In the genomic region with DNA sequence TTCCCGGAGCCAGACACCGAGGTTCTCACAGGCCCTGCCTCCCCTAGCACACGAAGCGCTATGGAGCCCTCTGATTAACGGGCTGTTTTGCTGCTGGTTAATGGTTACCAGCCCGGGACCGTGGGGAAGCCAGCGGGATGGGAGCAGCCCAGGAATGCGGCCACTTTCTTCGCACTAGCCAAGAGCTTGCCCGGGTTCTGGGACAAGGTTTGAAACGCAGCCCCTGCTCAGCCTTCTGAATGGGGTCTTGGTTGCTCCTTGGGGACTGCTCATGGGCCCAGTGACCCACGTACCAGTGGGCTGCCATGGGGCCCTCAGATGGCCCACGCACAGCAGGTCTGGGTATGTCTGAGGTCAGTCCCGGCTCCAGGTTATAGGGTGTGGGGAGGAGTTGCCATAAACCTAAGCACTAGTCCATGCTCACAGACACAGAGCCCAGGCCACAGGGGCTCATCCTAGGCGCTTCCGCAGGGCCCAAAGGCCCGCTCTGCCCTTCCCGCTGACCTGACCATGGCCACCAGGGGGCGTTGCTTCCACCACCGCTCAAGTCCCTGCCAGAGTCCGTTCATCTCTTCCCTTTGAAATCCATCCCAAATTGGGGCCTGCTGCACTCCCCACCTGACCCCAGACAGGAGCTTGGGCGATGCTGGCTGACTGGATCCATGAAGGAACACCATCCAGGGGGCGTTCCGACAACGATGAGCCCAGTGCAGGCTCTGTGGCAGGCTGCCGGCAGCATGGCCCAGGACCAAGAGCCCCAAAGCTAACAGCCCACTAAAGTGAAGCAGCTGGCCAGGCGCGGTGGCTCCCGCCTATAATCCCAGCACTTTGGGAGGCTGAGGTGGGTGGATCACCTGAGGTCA, we compare ENCODE assay signal across 7 cellular contexts. TPM values are rescaled to one million over a fixed set of nuclear protein-coding genes. Genes with fewer than 3 reads are reported as not detected.
A peak's percentile ranks its signal among the peaks of the same experiment; 100 is the strongest.
DNase-seq lines count a peak whose midpoint lies in the region; ATAC-seq and TF ChIP-seq lines count a peak whose summit lies in the region.

No MANE protein-coding gene starts in this region.

- WGBS in stomach, 5 donors = 48 to 69% (median 56%) methylated on average over 18 to 30 of the region's 30 CpGs

- no peak for TF ChIP-seq POLR2A in stomach (IDR thresholded peaks at IDR 0.05)

- H3K4me1 Mint-ChIP-seq in naive B cell = peaks cover 17 to 28% (median 21%) of the 10 kb centered on the region in 3 donors

- H3K36me3 Mint-ChIP-seq in naive B cell = peaks cover 7 to 8% of the 10 kb centered on the region in 2 donors

- peaks cover 61 to 81% (median 70%) of the 10 kb centered on the region in 4 donors for H3K4me1 ChIP-seq in stomach

- peak; percentile 57 to 71 for ATAC-seq in naive B cell (ENCODE audit: low read depth in 2 of 2)
- no peak for ATAC-seq in GM21825 (IDR thresholded peaks at IDR 0.05; ENCODE audit: unreplicated experiment)

- no peaks in the 10 kb centered on the region for H3K27me3 Mint-ChIP-seq in naive B cell

- H3K9me3 Mint-ChIP-seq in naive B cell = no peaks in the 10 kb centered on the region

- peak overlapping the region in 4 of 5 donors; percentile 17 to 85 (median 30) for H3K27ac ChIP-seq in stomach

- H3K27ac Mint-ChIP-seq in naive B cell = no peak overlapping the region

- H3K9me3 ChIP-seq in stomach = no peaks in the 10 kb centered on the region

- peak; percentile 88 for TF ChIP-seq CTCF in GM12875 (IDR thresholded peaks at IDR 0.05; ENCODE audit: borderline replicate concordance, insufficient read depth, low read depth, low read length)
- TF ChIP-seq CTCF in stomach (IDR thresholded peaks at IDR 0.05) = peak in 5 of 7 experiments; percentile 56 to 86 (median 66)

- peaks cover 3 to 43% (median 37%) of the 10 kb centered on the region in 4 donors for H3K36me3 ChIP-seq in stomach

- H3K4me3 Mint-ChIP-seq in naive B cell = no peak overlapping the region

- H3K27me3 ChIP-seq in stomach = no peaks in the 10 kb centered on the region

- DNase-seq in NCI-H460 (ENCODE audit: extremely low read depth, low read depth) (peak; percentile 40), epidermal melanocyte (ENCODE audit: insufficient read length, low spot score) (peak; percentile 57), naive B cell (peak; percentile 32), stomach (peak; percentile 72)
- DNase-seq in activated CD8-positive, alpha-beta memory T cell treated with anti-CD3 and anti-CD28 coated beads for 24 hours = peak; percentile 86

- H3K4me3 ChIP-seq in GM12875 (ENCODE audit: low read depth, low read length) (no peak overlapping the region), stomach (no peak overlapping the region)

- no peak for TF ChIP-seq EP300 in stomach (IDR thresholded peaks at IDR 0.05)

- intact Hi-C loops in stomach (cut with DNase I; ENCODE audit: low total_unique reads) = loop anchor here (10.0 kb wide), 1 partner anchor 95 kb away; no protein-coding TSS in a partner anchor

RNA-seq across cellular contexts. Expression of gene ISYNA1, which starts 31.5 kb away (rescaled TPM):
- 1.2 and 1.4 TPM in 2 replicates for total RNA-seq in NCI-H460 (2014; rRNA removed; shearing (Covaris generic))
- polyA plus RNA-seq in NCI-H460 (2014; cell fraction: nucleus; rRNA removed) = 6.4 and 15.5 TPM in 2 replicates
- polyA plus RNA-seq in naive B cell (ENCODE audit: low read depth in 6 of 6) (10 to 100 TPM in 2 of 6 donors, 1 to 10 TPM in 4; 6.3 to 12.2 (median 8.6) TPM), stomach (10 to 100 TPM in 2 of 3 donors, 1 to 10 TPM in 1; 9.5 to 39.7 (median 15.0) TPM)
- 10 to 100 TPM in 4 of 5 donors, 1 to 10 TPM in 1; 7.8 to 47.3 (median 15.8) TPM for total RNA-seq in stomach

RNA-seq across cellular contexts. Expression of gene SSBP4, which starts 50.3 kb away (rescaled TPM):
- total RNA-seq in NCI-H460 (2014; rRNA removed; shearing (Covaris generic)) = 31.0 and 46.3 TPM in 2 replicates
- 178 and 230 TPM in 2 replicates for polyA plus RNA-seq in NCI-H460 (2014; cell fraction: nucleus; rRNA removed)
- polyA plus RNA-seq in naive B cell (ENCODE audit: low read depth in 6 of 6) (10 to 100 TPM; 54.7 to 78.0 (median 61.8) TPM), stomach (10 to 100 TPM; 49.9 to 77.6 (median 54.4) TPM)
- 100 to 1,000 TPM in 1 of 5 donors, 10 to 100 TPM in 4; 22.8 to 253 (median 39.7) TPM for total RNA-seq in stomach

RNA-seq across cellular contexts. Expression of gene ELL, which starts 52.4 kb away (rescaled TPM):
- 6.7 and 8.2 TPM in 2 replicates for total RNA-seq in NCI-H460 (2014; rRNA removed; shearing (Covaris generic))
- polyA plus RNA-seq in NCI-H460 (2014; cell fraction: nucleus; rRNA removed) = 6.7 and 9.8 TPM in 2 replicates
- polyA plus RNA-seq in naive B cell (ENCODE audit: low read depth in 6 of 6) = 10 to 100 TPM in 5 of 6 donors, 1 to 10 TPM in 1; 7.0 to 19.3 (median 14.6) TPM
- total RNA-seq in stomach = 10 to 100 TPM in 3 of 5 donors, 1 to 10 TPM in 2; 8.0 to 88.7 (median 13.5) TPM
- polyA plus RNA-seq in stomach = 10 to 100 TPM in 1 of 3 donors, 1 to 10 TPM in 2; 4.1 to 12.7 (median 8.1) TPM

Comparison
In these comparisons a context has a peak if more than half of its experiments do, and no peak if none do; other contexts are left out.
1. DNase-seq: peak in every context shown above with its lines; median percentile 86 in activated CD8-positive, alpha-beta memory T cell treated with anti-CD3 and anti-CD28 coated beads for 24 hours; 72 in stomach; 57 in epidermal melanocyte; 40 in NCI-H460; 32 in naive B cell.